ENCODE assay signal across 1 cellular context in genomic region chr14:96135285-96135684, GRCh38.
TF ChIP-seq lines count a peak whose summit lies in the region.

No MANE protein-coding gene starts in this region.

TF ChIP-seq in HepG2, 621 proteins besides CTCF, POLR2A, EP300 and RAD21 (continued from another document):
- TF ChIP-seq, protein P1, sequence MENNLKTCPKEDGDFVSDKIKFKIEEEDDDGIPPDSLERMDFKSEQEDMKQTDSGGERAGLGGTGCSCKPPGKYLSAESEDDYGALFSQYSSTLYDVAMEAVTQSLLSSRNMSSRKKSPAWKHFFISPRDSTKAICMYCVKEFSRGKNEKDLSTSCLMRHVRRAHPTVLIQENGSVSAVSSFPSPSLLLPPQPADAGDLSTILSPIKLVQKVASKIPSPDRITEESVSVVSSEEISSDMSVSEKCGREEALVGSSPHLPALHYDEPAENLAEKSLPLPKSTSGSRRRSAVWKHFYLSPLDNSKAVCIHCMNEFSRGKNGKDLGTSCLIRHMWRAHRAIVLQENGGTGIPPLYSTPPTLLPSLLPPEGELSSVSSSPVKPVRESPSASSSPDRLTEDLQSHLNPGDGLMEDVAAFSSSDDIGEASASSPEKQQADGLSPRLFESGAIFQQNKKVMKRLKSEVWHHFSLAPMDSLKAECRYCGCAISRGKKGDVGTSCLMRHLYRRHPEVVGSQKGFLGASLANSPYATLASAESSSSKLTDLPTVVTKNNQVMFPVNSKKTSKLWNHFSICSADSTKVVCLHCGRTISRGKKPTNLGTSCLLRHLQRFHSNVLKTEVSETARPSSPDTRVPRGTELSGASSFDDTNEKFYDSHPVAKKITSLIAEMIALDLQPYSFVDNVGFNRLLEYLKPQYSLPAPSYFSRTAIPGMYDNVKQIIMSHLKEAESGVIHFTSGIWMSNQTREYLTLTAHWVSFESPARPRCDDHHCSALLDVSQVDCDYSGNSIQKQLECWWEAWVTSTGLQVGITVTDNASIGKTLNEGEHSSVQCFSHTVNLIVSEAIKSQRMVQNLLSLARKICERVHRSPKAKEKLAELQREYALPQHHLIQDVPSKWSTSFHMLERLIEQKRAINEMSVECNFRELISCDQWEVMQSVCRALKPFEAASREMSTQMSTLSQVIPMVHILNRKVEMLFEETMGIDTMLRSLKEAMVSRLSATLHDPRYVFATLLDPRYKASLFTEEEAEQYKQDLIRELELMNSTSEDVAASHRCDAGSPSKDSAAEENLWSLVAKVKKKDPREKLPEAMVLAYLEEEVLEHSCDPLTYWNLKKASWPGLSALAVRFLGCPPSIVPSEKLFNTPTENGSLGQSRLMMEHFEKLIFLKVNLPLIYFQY (CRISPR knock-in tag; IDR thresholded peaks at IDR 0.05; ENCODE audit: borderline replicate concordance): no peak
- TF ChIP-seq CAMTA2 (CRISPR knock-in tag; IDR thresholded peaks at IDR 0.05; ENCODE audit: borderline replicate concordance) (no peak), ZNF605 (CRISPR knock-in tag; IDR thresholded peaks at IDR 0.05) (no peak), ZNF225 (CRISPR knock-in tag; IDR thresholded peaks at IDR 0.05) (no peak), SIX4 (CRISPR knock-in tag; IDR thresholded peaks at IDR 0.05) (no peak), SP1 (IDR thresholded peaks at IDR 0.05) (no peak), SP1 (CRISPR knock-in tag; IDR thresholded peaks at IDR 0.05) (no peak), ZNF740 (CRISPR knock-in tag; IDR thresholded peaks at IDR 0.05) (no peak)
- TF ChIP-seq, protein P2, sequence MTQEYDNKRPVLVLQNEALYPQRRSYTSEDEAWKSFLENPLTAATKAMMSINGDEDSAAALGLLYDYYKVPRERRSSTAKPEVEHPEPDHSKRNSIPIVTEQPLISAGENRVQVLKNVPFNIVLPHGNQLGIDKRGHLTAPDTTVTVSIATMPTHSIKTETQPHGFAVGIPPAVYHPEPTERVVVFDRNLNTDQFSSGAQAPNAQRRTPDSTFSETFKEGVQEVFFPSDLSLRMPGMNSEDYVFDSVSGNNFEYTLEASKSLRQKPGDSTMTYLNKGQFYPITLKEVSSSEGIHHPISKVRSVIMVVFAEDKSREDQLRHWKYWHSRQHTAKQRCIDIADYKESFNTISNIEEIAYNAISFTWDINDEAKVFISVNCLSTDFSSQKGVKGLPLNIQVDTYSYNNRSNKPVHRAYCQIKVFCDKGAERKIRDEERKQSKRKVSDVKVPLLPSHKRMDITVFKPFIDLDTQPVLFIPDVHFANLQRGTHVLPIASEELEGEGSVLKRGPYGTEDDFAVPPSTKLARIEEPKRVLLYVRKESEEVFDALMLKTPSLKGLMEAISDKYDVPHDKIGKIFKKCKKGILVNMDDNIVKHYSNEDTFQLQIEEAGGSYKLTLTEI (CRISPR knock-in tag; conservative IDR thresholded peaks at IDR 0.05): no peak
TF ChIP-seq in HepG2: peak in this region for 0.
